Comparison of ENCODE assay signal across 26 cellular contexts in the genomic region with DNA sequence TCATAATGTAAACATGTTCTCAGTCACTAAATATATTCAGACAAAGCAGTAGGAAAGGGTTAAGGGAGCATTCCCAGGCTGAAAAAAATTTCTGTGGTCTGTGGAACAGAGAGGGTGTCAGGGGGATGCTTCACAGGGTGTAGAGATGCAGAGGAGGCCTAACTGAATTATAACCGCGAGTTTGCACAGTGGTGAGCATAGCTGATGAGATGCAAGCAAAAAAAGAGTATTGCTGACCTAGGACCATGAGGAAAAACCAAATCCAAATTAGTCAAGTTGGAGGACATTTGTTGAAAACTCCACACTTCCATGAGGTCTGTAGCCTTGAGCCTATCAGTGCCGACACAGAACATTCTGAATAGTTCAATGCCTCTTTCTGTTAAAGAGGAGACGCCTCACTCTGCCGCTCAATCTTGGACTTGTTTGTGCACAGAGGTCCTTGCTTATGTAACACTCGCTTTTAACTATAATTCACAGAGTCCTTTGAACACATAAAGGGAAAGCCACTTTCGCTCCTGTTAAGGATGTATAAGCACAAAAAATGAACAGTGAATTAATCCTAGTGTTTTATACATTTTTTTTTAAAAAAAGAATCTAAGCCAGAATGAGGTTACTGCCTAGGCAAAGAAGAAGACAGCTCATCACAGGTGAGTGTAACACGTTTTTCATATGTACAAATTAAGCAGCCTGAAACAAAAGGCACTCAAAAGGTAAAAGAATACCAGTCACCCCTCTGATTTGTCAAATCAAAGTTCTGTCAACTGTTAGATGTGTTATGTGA. TPM values are rescaled to one million over a fixed set of nuclear protein-coding genes. Genes with fewer than 3 reads are reported as not detected.
DNase-seq lines count a peak whose midpoint lies in the region; ATAC-seq, FAIRE-seq and TF ChIP-seq lines count a peak whose summit lies in the region.
"Had no signal": no experiment of that assay in that cellular context is flagged by ENCODE, and none has a peak within 500 bp of the region (broad histone marks: within the 10 kb centered on the region; RNA-seq: fewer than 3 reads in every experiment).

No MANE protein-coding gene starts in this region.

- H3K9ac ChIP-seq in PC-3 (ENCODE audit: low read length) (no peak overlapping the region), neuronal stem cell (ENCODE audit: low read depth, low read length, poor library complexity) (no peak overlapping the region)

- BruUV-seq in PC-3 (replicated peaks; lab: Mats Ljungman, UMichigan) = no TSS peak

- H3K27ac ChIP-seq in A549 (no peak overlapping the region), PC-3 (ENCODE audit: low read length) (no peak overlapping the region), epithelial cell of prostate (peak overlapping the region; percentile 19), neuronal stem cell (replicated peaks; ENCODE audit: low read length) (no peak overlapping the region)

- CTCF ChIA-PET in A549 (lab: Yijun Ruan, JAX) = interaction anchor here (1.0 kb wide), 1 partner anchor 321 kb away, joined by 3 read pairs; no protein-coding TSS in a partner anchor
- CTCF ChIA-PET in PC-3 (lab: Charles Lee) = no interaction called here

- no peaks in the 10 kb centered on the region for H3K79me2 ChIP-seq in PC-3 (ENCODE audit: low read length)

- H3K4me3 ChIP-seq in A549 (no peak overlapping the region), PC-3 (ENCODE audit: low read length) (no peak overlapping the region), neuronal stem cell (ENCODE audit: low read length in 2 of 2) (no peak overlapping the region)
- H3K4me3 ChIP-seq: K562 had no signal

- POLR2A ChIA-PET in A549 (lab: Yijun Ruan, JAX) (no interaction called here), PC-3 (lab: Charles Lee; ENCODE audit: unreplicated experiment) (no interaction called here)

- TF ChIP-seq CTCF in A549 (IDR thresholded peaks at IDR 0.05) = no peak
- TF ChIP-seq CTCF in PC-3 (conservative IDR thresholded peaks at IDR 0.05; ENCODE audit: low read depth, low read length) = no peak
- TF ChIP-seq CTCF in omental fat pad (IDR thresholded peaks at IDR 0.05) = no peak

- no peak for TF ChIP-seq RAD21 in A549 (conservative IDR thresholded peaks at IDR 0.05 in 1 of 2, IDR thresholded peaks at IDR 0.05 in 1 of 2)

- no peak overlapping the region for H2BK15ac ChIP-seq in neuronal stem cell (ENCODE audit: low read length)

- no peak overlapping the region for H3K4ac ChIP-seq in neuronal stem cell (ENCODE audit: low read length)

- H3K18ac ChIP-seq in neuronal stem cell (ENCODE audit: low read length) = no peak overlapping the region

- H3K36me3 ChIP-seq in PC-3 (ENCODE audit: low read depth, low read length) = no peaks in the 10 kb centered on the region
- H3K36me3 ChIP-seq in neuronal stem cell (replicated peaks in 1 of 2; ENCODE audit: control insufficient read depth in 2 of 2, insufficient read depth in 2 of 2, low read length in 2 of 2) = no peaks in the 10 kb centered on the region

- no peaks in the 10 kb centered on the region for H4K20me1 ChIP-seq in PC-3 (ENCODE audit: low read length)

- H3K79me1 ChIP-seq in neuronal stem cell (ENCODE audit: low read depth, low read length) = no peaks in the 10 kb centered on the region

- TF ChIP-seq POLR2A in A549 (IDR thresholded peaks at IDR 0.05; ENCODE audit: low read length) = no peak

- no peak overlapping the region for H2AK5ac ChIP-seq in neuronal stem cell (ENCODE audit: low read depth, low read length)

- no peaks in the 10 kb centered on the region for H3K9me2 ChIP-seq in PC-3 (replicated peaks; ENCODE audit: low read length)

- H3K9me3 ChIP-seq in A549 (no peaks in the 10 kb centered on the region), PC-3 (ENCODE audit: low read length) (no peaks in the 10 kb centered on the region), neuronal stem cell (replicated peaks in 1 of 2; ENCODE audit: control insufficient read depth in 2 of 2, insufficient read depth in 1 of 2, low read depth in 1 of 2, low read length in 2 of 2) (no peaks in the 10 kb centered on the region)

- no peak overlapping the region for H4K91ac ChIP-seq in neuronal stem cell (ENCODE audit: low read depth, low read length, poor library complexity)

- H2BK12ac ChIP-seq in neuronal stem cell (ENCODE audit: low read length) = no peak overlapping the region

- no peak overlapping the region for H2BK120ac ChIP-seq in neuronal stem cell (ENCODE audit: low read depth, low read length)

- FAIRE-seq in A549 (lab: Jason Lieb, UNC) = no peak
- FAIRE-seq: colon, K562 had no signal

- WGBS in A549 (ENCODE audit: missing lambda C conversion rate) = 83% methylated on average over 8 of the region's 8 CpGs
- no CpG with 5 or more reads among the region's 8 CpGs for WGBS in neuronal stem cell (ENCODE audit: extremely low coverage in 2 of 2, insufficient read length in 2 of 2, insufficient replicate concordance in 1 of 2), 2 donors

- H3F3A ChIP-seq in PC-3 (ENCODE audit: low read length, unreplicated experiment) = no peaks in the 10 kb centered on the region

- H4K8ac ChIP-seq in neuronal stem cell (ENCODE audit: low read depth, low read length) = no peak overlapping the region

- H3K4me1 ChIP-seq in A549 (peaks cover 27% of the 10 kb centered on the region), PC-3 (ENCODE audit: insufficient read depth, low read length) (peaks cover 18% of the 10 kb centered on the region), neuronal stem cell (ENCODE audit: control insufficient read depth in 2 of 2, insufficient read depth in 1 of 2, low read depth in 1 of 2, low read length in 2 of 2) (no peaks in the 10 kb centered on the region)

- no peak overlapping the region for H2AFZ ChIP-seq in PC-3 (ENCODE audit: low read length)
- H2AFZ ChIP-seq in neuronal stem cell (ENCODE audit: low read length) = no peak overlapping the region

- H3K4me2 ChIP-seq in A549 = peak overlapping the region; percentile 29
- peak overlapping the region; percentile 5; the same call in 1 of the 2 replicates for H3K4me2 ChIP-seq in PC-3 (ENCODE audit: low read length)
- H3K4me2 ChIP-seq in neuronal stem cell (ENCODE audit: insufficient read depth, low read length, poor library complexity, severe bottlenecking) = no peak overlapping the region

- no peak overlapping the region for H3K23ac ChIP-seq in neuronal stem cell (ENCODE audit: low read depth, low read length, poor library complexity)

- no peak overlapping the region for H2BK5ac ChIP-seq in neuronal stem cell (ENCODE audit: low read length)

- H3K27me3 ChIP-seq in PC-3 (ENCODE audit: low read length) (no peaks in the 10 kb centered on the region), neuronal stem cell (ENCODE audit: control insufficient read depth in 3 of 3, insufficient read depth in 3 of 3, low read depth in 1 of 3, low read length in 3 of 3) (no peaks in the 10 kb centered on the region)

- no peak for ATAC-seq in A549
- no peak for ATAC-seq in PC-3
- ATAC-seq in omental fat pad (ENCODE audit: low FRiP score) = no peak
- ATAC-seq: K562, Right ventricle myocardium inferior had no signal

- no peak overlapping the region for H3K14ac ChIP-seq in neuronal stem cell (ENCODE audit: low read length)

- DNase-seq in A549 (ENCODE audit: low read depth in 1 of 2, low spot score in 1 of 2) (no peak), PC-3 (no peak), epithelial cell of prostate (ENCODE audit: low read depth, low spot score) (no peak), medulla oblongata (ENCODE audit: extremely low spot score) (peak; percentile 42), DMS 273 (lab: John Stamatoyannopoulos, UW; ENCODE audit: unreplicated experiment) (no peak), neuronal stem cell (ENCODE audit: low spot score) (no peak), omental fat pad (ENCODE audit: low spot score) (no peak)
- DNase-seq in stimulated activated CD4-positive, alpha-beta T cell treated with anti-CD3 and anti-CD28 coated beads, Interleukin-2, amount 100 ng/mL, for 24 hours = no peak
- DNase-seq: 8988T; activated CD4-positive, alpha-beta T cell treated with anti-CD3 and anti-CD28 coated beads for 1 hour; activated CD8-positive, alpha-beta T cell treated with anti-CD3 and anti-CD28 coated beads for 36 hours; activated naive CD4-positive, alpha-beta T cell treated with anti-CD3 and anti-CD28 coated beads, Interleukin-2, amount 50 U/mL, for 16 hours; amygdala; Calu3; effector CD4-positive, alpha-beta T cell; GOT3; islet precursor cell; midbrain; naive B cell; NCI-H1092 treated with DMSO at 0.1 percent for 48 hours; NCI-H187 treated with DMSO at 0.1 percent for 48 hours; NCI-H510A treated with DMSO at 0.1 percent for 48 hours; stimulated activated naive CD4-positive, alpha-beta T cell treated with Interleukin-2 at 50 U/mL for 16 hours had no signal

- intact Hi-C loops in PC-3 (cut with micrococcal nuclease) = no loop called here

- TF ChIP-seq EP300 in A549 (IDR thresholded peaks at IDR 0.05) = no peak

TF ChIP-seq in A549, 52 proteins besides CTCF, POLR2A, EP300 and RAD21:
- TF ChIP-seq ZSCAN20 (CRISPR knock-in tag; IDR thresholded peaks at IDR 0.05) (no peak), MAZ (IDR thresholded peaks at IDR 0.05; ENCODE audit: borderline replicate concordance, low read depth, low read length) (no peak)
TF ChIP-seq in A549: peak in this region for 0.

RNA-seq across cellular contexts. Expression of a gene that starts 25.8 kb away (rescaled TPM):
- polyA plus RNA-seq in A549 (2011; rRNA removed) = 37.1 and 42.6 TPM in 2 replicates
- polyA plus RNA-seq in A549 (2012; cell fraction: cytosol; rRNA removed) = 5.1 and 5.3 TPM in 2 replicates
- polyA plus RNA-seq in A549 (2012; cell fraction: nucleus; rRNA removed) = 4.8 and 5.6 TPM in 2 replicates
- 11.5 to 12.6 TPM (median 12.1 TPM) in 3 replicates for polyA plus RNA-seq in A549 (2017; fragmentation: RNase III; extraction: RNeasy Plus Mini Kit Qiagen cat#74134 plus additional on column Dnase treatment)
- 41.2 and 43.5 TPM in 2 replicates for polyA minus RNA-seq in A549 (2011; rRNA and poly(A)+ RNA removed)
- total RNA-seq in PC-3 (2014; rRNA removed) = 19.9 and 26.6 TPM in 2 replicates
- polyA plus RNA-seq in neuronal stem cell (2013, experiment 1 of 2) = 14.2 TPM
- polyA plus RNA-seq in neuronal stem cell (2013, experiment 2 of 2) = 13.5 TPM
- total RNA-seq in omental fat pad = 10 to 100 TPM; 31.3 to 69.7 (median 40.0) TPM
